In genomic region chr2:197423307-197423706, GRCh38 we compare ENCODE assay signal across 26 cellular contexts.
"Had no signal": no experiment of that assay in that cellular context is flagged by ENCODE, and none has a peak within 500 bp of the region (broad histone marks: within the 10 kb centered on the region; RNA-seq: fewer than 3 reads in every experiment).

No MANE protein-coding gene starts in this region.

- H3K27ac ChIP-seq: breast epithelium, coronary artery, esophagus squamous epithelium, gastrocnemius medialis, stomach, suprapubic skin, tibial nerve, uterus had no signal

- H3K27me3 Mint-ChIP-seq: stimulated activated memory B cell treated with anti-CD40 and anti-IgM and Interleukin-4, amounts not matched to agents 10 μg/mL and 1 μg/mL and 100 μg/mL, for 72 hours; T-cell had no signal

- H3K9me3 ChIP-seq: breast epithelium, esophagus squamous epithelium, gastrocnemius medialis, stomach, suprapubic skin, tibial nerve, uterus had no signal

- DNase-seq: activated CD4-positive, alpha-beta T cell treated with anti-CD3 and anti-CD28 coated beads for 1 hour; activated CD4-positive, alpha-beta T cell treated with anti-CD3 and anti-CD28 coated beads, Interleukin-2, amount 50 U/mL, for 1 hour; activated CD8-positive, alpha-beta memory T cell treated with anti-CD3 and anti-CD28 coated beads for 24 hours; activated CD8-positive, alpha-beta memory T cell treated with anti-CD3 and anti-CD28 coated beads, Interleukin-2, amount 50 U/mL, for 48 hours; activated gamma-delta T cell treated with Interleukin-2 at 50 U/mL for 16 hours; esophagus squamous epithelium; gastrocnemius medialis; hypothalamus; left ventricle myocardium superior; mammary epithelial cell; occipital lobe; small intestine; stimulated activated CD4-positive, alpha-beta T cell treated with anti-CD3 and anti-CD28 coated beads, Interleukin-2, amount 100 ng/mL, for 24 hours; stomach; T-cell; uterus had no signal

- FAIRE-seq: islet of Langerhans, small intestine, TTC549 had no signal

- H3K4me3 Mint-ChIP-seq: activated T-helper 1 cell treated with anti-CD3 and anti-CD28 coated beads, Interleukin-12 subunit alpha, Interleukin-12 subunit beta, Interleukin-2, Interleukin-4 antibody, amounts not matched to agents 30 ng/mL and 10 ng/mL and 1 ng/mL, durations not matched to agents 14 hours and 24 hours and 36 hours; stimulated activated memory B cell treated with anti-CD40 and anti-IgM and Interleukin-4, amounts not matched to agents 10 μg/mL and 1 μg/mL and 100 μg/mL, for 72 hours had no signal

- H3K4me3 ChIP-seq: breast epithelium, coronary artery, esophagus squamous epithelium, gastrocnemius medialis, stomach, suprapubic skin, tibial nerve, uterus had no signal

- H3K27ac Mint-ChIP-seq: stimulated activated memory B cell treated with anti-CD40 and anti-IgM and Interleukin-4, amounts not matched to agents 10 μg/mL and 1 μg/mL and 100 μg/mL, for 72 hours; T-cell had no signal

- H3K9me3 Mint-ChIP-seq: activated naive CD4-positive, alpha-beta T cell treated with anti-CD3 and anti-CD28 coated beads, Interleukin-2, amount 50 U/mL, for 72 hours; activated T-helper 1 cell treated with anti-CD3 and anti-CD28 coated beads, Interleukin-12 subunit alpha, Interleukin-12 subunit beta, Interleukin-2, Interleukin-4 antibody, amounts not matched to agents 30 ng/mL and 10 ng/mL and 1 ng/mL, durations not matched to agents 14 hours and 24 hours and 36 hours; stimulated activated memory B cell treated with anti-CD40 and anti-IgM and Interleukin-4, amounts not matched to agents 10 μg/mL and 1 μg/mL and 100 μg/mL, for 72 hours; T-cell had no signal

- ATAC-seq: activated naive CD4-positive, alpha-beta T cell treated with anti-CD3 and anti-CD28 coated beads, Interleukin-2, amount 50 U/mL, for 72 hours; gastrocnemius medialis; left ventricle myocardium superior; sciatic nerve; stimulated activated memory B cell treated with anti-CD40 and anti-IgM and Interleukin-4, amounts not matched to agents 10 μg/mL and 1 μg/mL and 100 μg/mL, for 72 hours; T-cell had no signal

- H3K27me3 ChIP-seq: breast epithelium, esophagus squamous epithelium, gastrocnemius medialis, stomach, suprapubic skin, tibial nerve, uterus had no signal
